Comparison of ENCODE assay signal across 8 cellular contexts in the genomic region with DNA sequence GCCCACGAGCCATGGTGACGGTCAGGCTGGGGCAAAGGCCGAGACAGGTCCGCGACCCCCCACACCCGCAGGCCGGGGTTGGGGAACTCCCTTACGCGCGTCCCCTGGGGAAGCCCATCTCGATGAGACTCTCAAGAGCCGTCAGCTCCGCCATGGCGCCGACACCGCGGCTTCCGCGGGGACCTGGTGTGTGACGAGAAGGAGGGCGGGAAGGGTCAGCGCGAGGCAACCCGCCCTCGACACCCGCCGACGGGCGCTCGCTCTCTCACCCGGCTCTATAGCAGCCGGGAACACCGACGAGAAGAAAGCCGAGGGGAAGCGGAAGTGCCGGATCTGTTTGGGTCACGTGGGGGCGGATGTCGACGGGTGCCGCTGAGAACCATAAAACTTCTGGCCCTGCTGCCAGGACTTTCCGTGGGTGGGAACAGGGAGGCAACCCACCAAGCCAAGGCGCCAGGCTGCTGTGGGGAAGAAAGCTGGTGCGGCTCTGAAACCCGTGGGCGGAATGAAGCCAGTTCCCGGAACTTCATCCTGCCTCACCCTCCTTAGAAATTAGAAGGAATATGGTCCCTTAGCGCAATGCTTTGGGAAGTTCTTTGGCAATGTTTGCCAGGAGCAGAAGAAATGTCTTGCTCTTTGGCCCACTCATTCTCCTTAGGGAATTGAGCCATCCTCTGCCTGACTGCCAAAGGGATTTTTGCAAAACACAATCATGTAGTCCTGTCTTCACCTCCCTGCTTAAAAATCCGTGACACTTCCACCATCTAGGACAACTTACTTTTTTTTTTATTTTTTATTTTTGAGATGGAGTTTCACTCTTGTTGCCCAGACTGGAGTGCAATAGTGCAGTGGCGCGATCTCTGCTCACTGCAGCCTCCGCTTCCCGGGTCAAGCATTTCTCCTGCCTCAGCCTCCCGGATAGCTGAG.
DNase-seq lines count a peak whose midpoint lies in the region; ATAC-seq and TF ChIP-seq lines count a peak whose summit lies in the region.

TSS of gene UBXN1 (minus strand) at position 304 of the 927 bp plus-strand sequence. CDS start at position 154, 150 bp downstream.

- ATAC-seq in HG03066 (IDR thresholded peaks at IDR 0.05; ENCODE audit: low read depth, unreplicated experiment), result peak; percentile 69
- no peak for ATAC-seq in HG03097 (IDR thresholded peaks at IDR 0.05; ENCODE audit: low FRiP score, unreplicated experiment)

- DNase-seq in NCI-H345 (lab: John Stamatoyannopoulos, UW), result peak; percentile 89
- DNase-seq in activated CD4-positive, CD25-positive, alpha-beta regulatory T cell (lab: John Stamatoyannopoulos, UW), result peak; percentile 64 to 75 (median 70)
- peak; percentile 95 to 97 for DNase-seq in cardiac fibroblast (ENCODE audit: low read depth in 2 of 2)
- peak; percentile 87 for DNase-seq in iris pigment epithelial cell (ENCODE audit: low read depth)
- peak; percentile 71 to 86 for DNase-seq in stimulated activated CD4-positive, alpha-beta T cell treated with anti-CD3 and anti-CD28 coated beads, Interleukin-12 subunit alpha, Interleukin-12 subunit beta, amount 100 ng/mL, for 24 hours (ENCODE audit: low read depth in 2 of 2)

- TF ChIP-seq CTCF in GM12875 (IDR thresholded peaks at IDR 0.05; ENCODE audit: borderline replicate concordance, insufficient read depth, low read depth, low read length) (no peak), cardiac fibroblast (IDR thresholded peaks at IDR 0.05; ENCODE audit: low read depth, low read length) (no peak)

- peak within 1 kb of the TSS; percentile 86 for H3K4me3 ChIP-seq in GM12875 (ENCODE audit: low read depth, low read length)
- peak within 1 kb of the TSS; percentile 75 to 98 for H3K4me3 ChIP-seq in cardiac fibroblast (replicated peaks in 1 of 2; ENCODE audit: low read depth in 2 of 2, low read length in 2 of 2)
